In genomic region chr10:133568287-133568614, GRCh38 we compare ENCODE assay signal across 3 cellular contexts.
"Had no signal": no experiment of that assay in that cellular context is flagged by ENCODE, and none has a peak within 500 bp of the region (broad histone marks: within the 10 kb centered on the region; RNA-seq: fewer than 3 reads in every experiment).

No MANE protein-coding gene starts in this region.

- DNase-seq: H9, HCEC 1CT, KBM-7 had no signal
